Comparison of ENCODE assay signal across 1 cellular context in the genomic region with DNA sequence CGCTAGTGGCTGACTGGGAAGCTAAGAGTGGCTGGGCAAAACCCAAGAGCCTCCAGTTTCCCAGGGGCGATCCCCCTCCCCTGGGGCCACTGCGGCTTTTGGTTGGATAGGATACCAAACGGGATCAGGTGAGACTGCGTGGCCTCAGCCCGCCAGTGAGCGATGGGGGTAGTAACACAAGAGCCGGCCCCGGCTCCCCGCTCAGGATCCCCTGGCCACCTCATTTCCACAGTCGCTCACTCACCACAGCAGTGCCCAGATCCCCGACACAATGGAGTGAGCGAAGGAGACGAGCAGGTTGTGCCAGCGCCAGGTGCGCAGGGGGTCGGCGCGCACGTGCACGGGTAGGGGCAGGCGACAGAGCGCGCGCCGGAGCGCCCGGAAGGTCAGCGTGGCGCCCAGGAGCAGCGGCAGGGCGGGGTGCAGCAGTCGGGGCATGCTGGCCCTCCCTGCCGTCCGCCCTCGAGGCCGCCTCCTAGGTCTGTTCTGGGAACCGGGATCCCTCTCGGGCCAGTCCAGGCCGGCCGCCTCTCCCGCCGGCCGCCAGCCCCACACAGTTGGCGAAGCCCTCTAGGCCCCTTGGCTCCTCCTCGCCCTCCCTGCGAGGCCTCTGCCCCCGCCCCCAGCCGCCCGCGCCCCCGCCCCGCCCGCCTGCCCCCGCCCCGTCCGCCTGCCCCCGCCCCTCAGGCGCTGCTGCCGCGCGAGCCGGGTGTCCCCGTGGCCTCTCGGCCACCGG.
TF ChIP-seq lines count a peak whose summit lies in the region.

A gene with protein sequence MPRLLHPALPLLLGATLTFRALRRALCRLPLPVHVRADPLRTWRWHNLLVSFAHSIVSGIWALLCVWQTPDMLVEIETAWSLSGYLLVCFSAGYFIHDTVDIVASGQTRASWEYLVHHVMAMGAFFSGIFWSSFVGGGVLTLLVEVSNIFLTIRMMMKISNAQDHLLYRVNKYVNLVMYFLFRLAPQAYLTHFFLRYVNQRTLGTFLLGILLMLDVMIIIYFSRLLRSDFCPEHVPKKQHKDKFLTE (minus strand): TSS at position 574 of the 736 bp plus-strand sequence. CDS start 136 bp downstream, at position 438.

TF ChIP-seq in HepG2, 621 proteins besides CTCF, POLR2A, EP300 and RAD21 (continued from another document and continues in another):
- TF ChIP-seq, protein P1, sequence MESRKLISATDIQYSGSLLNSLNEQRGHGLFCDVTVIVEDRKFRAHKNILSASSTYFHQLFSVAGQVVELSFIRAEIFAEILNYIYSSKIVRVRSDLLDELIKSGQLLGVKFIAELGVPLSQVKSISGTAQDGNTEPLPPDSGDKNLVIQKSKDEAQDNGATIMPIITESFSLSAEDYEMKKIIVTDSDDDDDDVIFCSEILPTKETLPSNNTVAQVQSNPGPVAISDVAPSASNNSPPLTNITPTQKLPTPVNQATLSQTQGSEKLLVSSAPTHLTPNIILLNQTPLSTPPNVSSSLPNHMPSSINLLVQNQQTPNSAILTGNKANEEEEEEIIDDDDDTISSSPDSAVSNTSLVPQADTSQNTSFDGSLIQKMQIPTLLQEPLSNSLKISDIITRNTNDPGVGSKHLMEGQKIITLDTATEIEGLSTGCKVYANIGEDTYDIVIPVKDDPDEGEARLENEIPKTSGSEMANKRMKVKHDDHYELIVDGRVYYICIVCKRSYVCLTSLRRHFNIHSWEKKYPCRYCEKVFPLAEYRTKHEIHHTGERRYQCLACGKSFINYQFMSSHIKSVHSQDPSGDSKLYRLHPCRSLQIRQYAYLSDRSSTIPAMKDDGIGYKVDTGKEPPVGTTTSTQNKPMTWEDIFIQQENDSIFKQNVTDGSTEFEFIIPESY (CRISPR knock-in tag; IDR thresholded peaks at IDR 0.05), result no peak
- TF ChIP-seq CBFB (CRISPR knock-in tag; IDR thresholded peaks at IDR 0.05) (peak; percentile 57; the same call in 1 of the 2 replicates), TMF1 (CRISPR knock-in tag; IDR thresholded peaks at IDR 0.05; ENCODE audit: low read depth) (peak; percentile 71; the same call in 1 of the 2 replicates), ZNF331 (CRISPR knock-in tag; IDR thresholded peaks at IDR 0.05) (peak; percentile 13), MAF1 (CRISPR knock-in tag; IDR thresholded peaks at IDR 0.05; ENCODE audit: borderline replicate concordance) (0 out of 2 replicates have a peak, but pooled peaks have one; percentile 56), ZFYVE20 (CRISPR knock-in tag; IDR thresholded peaks at IDR 0.05; ENCODE audit: borderline replicate concordance, low read depth) (peak; percentile 86), ZFAT (CRISPR knock-in tag; conservative IDR thresholded peaks at IDR 0.05) (no peak; the same call in 1 of the 2 replicates), RARG (CRISPR knock-in tag; IDR thresholded peaks at IDR 0.05; ENCODE audit: low read depth) (no peak), CBX1 (IDR thresholded peaks at IDR 0.05; ENCODE audit: low read depth) (peak; percentile 95), AGO1 (IDR thresholded peaks at IDR 0.05; ENCODE audit: low read depth, low read length, poor library complexity, severe bottlenecking) (peak; percentile 98), SETDB1 (CRISPR knock-in tag; IDR thresholded peaks at IDR 0.05; ENCODE audit: borderline replicate concordance) (no peak), ZNF883 (CRISPR knock-in tag; IDR thresholded peaks at IDR 0.05; ENCODE audit: not compliant biosample characterization) (peak; percentile 94), MIER3 (CRISPR knock-in tag; IDR thresholded peaks at IDR 0.05; ENCODE audit: borderline replicate concordance) (no peak), IRX3 (CRISPR knock-in tag; IDR thresholded peaks at IDR 0.05; ENCODE audit: borderline replicate concordance, low read depth) (no peak), ZNF709 (CRISPR knock-in tag; IDR thresholded peaks at IDR 0.05) (peak; percentile 90), ZNF563 (CRISPR knock-in tag; IDR thresholded peaks at IDR 0.05) (peak; percentile 95), FOXJ3 (CRISPR knock-in tag; IDR thresholded peaks at IDR 0.05; ENCODE audit: borderline replicate concordance) (peak; percentile 32; the same call in 1 of the 2 replicates), ZBTB1 (CRISPR knock-in tag; IDR thresholded peaks at IDR 0.05; ENCODE audit: borderline replicate concordance) (no peak), ZNF7 (CRISPR knock-in tag; IDR thresholded peaks at IDR 0.05) (no peak), GATAD1 (CRISPR knock-in tag; IDR thresholded peaks at IDR 0.05) (0 out of 2 replicates have a peak, but pooled peaks have one; percentile 10)
- TF ChIP-seq, protein P2, sequence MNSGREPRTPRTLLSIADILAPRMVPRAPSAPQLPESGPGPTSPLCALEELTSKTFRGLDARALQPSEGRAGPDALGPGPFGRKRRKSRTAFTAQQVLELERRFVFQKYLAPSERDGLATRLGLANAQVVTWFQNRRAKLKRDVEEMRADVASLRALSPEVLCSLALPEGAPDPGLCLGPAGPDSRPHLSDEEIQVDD (CRISPR knock-in tag; IDR thresholded peaks at IDR 0.05; ENCODE audit: borderline replicate concordance), result peak; percentile 45; the same call in 1 of the 2 replicates
- TF ChIP-seq, protein P3, sequence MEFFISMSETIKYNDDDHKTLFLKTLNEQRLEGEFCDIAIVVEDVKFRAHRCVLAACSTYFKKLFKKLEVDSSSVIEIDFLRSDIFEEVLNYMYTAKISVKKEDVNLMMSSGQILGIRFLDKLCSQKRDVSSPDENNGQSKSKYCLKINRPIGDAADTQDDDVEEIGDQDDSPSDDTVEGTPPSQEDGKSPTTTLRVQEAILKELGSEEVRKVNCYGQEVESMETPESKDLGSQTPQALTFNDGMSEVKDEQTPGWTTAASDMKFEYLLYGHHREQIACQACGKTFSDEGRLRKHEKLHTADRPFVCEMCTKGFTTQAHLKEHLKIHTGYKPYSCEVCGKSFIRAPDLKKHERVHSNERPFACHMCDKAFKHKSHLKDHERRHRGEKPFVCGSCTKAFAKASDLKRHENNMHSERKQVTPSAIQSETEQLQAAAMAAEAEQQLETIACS (CRISPR knock-in tag; IDR thresholded peaks at IDR 0.05), result peak; percentile 86
- TF ChIP-seq, protein P4, sequence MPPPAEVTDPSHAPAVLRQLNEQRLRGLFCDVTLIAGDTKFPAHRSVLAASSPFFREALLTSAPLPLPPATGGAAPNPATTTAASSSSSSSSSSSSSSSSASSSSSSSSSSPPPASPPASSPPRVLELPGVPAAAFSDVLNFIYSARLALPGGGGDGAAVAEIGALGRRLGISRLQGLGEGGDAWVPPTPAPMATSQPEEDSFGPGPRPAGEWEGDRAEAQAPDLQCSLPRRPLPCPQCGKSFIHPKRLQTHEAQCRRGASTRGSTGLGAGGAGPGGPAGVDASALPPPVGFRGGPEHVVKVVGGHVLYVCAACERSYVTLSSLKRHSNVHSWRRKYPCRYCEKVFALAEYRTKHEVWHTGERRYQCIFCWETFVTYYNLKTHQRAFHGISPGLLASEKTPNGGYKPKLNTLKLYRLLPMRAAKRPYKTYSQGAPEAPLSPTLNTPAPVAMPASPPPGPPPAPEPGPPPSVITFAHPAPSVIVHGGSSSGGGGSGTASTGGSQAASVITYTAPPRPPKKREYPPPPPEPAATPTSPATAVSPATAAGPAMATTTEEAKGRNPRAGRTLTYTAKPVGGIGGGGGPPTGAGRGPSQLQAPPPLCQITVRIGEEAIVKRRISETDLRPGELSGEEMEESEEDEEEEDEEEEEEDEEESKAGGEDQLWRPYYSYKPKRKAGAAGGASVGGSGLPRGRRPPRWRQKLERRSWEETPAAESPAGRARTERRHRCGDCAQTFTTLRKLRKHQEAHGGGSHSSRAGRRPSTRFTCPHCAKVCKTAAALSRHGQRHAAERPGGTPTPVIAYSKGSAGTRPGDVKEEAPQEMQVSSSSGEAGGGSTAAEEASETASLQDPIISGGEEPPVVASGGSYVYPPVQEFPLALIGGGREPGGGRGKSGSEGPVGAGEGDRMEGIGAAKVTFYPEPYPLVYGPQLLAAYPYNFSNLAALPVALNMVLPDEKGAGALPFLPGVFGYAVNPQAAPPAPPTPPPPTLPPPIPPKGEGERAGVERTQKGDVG (CRISPR knock-in tag; IDR thresholded peaks at IDR 0.05; ENCODE audit: borderline replicate concordance), result no peak; the same call in 1 of the 2 replicates
- TF ChIP-seq, protein P5, sequence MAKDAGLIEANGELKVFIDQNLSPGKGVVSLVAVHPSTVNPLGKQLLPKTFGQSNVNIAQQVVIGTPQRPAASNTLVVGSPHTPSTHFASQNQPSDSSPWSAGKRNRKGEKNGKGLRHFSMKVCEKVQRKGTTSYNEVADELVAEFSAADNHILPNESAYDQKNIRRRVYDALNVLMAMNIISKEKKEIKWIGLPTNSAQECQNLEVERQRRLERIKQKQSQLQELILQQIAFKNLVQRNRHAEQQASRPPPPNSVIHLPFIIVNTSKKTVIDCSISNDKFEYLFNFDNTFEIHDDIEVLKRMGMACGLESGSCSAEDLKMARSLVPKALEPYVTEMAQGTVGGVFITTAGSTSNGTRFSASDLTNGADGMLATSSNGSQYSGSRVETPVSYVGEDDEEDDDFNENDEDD (CRISPR knock-in tag; IDR thresholded peaks at IDR 0.05; ENCODE audit: borderline replicate concordance), result peak; percentile 80; the same call in 1 of the 2 replicates
- TF ChIP-seq, protein P6, sequence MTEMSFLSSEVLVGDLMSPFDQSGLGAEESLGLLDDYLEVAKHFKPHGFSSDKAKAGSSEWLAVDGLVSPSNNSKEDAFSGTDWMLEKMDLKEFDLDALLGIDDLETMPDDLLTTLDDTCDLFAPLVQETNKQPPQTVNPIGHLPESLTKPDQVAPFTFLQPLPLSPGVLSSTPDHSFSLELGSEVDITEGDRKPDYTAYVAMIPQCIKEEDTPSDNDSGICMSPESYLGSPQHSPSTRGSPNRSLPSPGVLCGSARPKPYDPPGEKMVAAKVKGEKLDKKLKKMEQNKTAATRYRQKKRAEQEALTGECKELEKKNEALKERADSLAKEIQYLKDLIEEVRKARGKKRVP (CRISPR knock-in tag; IDR thresholded peaks at IDR 0.05), result peak in 1 of 2 experiments; percentile 51; a peak in 1 of 4 replicates
- TF ChIP-seq, protein P7, sequence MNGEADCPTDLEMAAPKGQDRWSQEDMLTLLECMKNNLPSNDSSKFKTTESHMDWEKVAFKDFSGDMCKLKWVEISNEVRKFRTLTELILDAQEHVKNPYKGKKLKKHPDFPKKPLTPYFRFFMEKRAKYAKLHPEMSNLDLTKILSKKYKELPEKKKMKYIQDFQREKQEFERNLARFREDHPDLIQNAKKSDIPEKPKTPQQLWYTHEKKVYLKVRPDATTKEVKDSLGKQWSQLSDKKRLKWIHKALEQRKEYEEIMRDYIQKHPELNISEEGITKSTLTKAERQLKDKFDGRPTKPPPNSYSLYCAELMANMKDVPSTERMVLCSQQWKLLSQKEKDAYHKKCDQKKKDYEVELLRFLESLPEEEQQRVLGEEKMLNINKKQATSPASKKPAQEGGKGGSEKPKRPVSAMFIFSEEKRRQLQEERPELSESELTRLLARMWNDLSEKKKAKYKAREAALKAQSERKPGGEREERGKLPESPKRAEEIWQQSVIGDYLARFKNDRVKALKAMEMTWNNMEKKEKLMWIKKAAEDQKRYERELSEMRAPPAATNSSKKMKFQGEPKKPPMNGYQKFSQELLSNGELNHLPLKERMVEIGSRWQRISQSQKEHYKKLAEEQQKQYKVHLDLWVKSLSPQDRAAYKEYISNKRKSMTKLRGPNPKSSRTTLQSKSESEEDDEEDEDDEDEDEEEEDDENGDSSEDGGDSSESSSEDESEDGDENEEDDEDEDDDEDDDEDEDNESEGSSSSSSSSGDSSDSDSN (CRISPR knock-in tag; IDR thresholded peaks at IDR 0.05), result peak; percentile 72; the same call in 1 of the 2 replicates
- TF ChIP-seq, protein P8, sequence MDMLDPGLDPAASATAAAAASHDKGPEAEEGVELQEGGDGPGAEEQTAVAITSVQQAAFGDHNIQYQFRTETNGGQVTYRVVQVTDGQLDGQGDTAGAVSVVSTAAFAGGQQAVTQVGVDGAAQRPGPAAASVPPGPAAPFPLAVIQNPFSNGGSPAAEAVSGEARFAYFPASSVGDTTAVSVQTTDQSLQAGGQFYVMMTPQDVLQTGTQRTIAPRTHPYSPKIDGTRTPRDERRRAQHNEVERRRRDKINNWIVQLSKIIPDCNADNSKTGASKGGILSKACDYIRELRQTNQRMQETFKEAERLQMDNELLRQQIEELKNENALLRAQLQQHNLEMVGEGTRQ (IDR thresholded peaks at IDR 0.05; ENCODE audit: low read depth, low read length), result no peak
- TF ChIP-seq, protein P8 (CRISPR knock-in tag; IDR thresholded peaks at IDR 0.05; ENCODE audit: borderline replicate concordance), result no peak
- TF ChIP-seq, protein P9, sequence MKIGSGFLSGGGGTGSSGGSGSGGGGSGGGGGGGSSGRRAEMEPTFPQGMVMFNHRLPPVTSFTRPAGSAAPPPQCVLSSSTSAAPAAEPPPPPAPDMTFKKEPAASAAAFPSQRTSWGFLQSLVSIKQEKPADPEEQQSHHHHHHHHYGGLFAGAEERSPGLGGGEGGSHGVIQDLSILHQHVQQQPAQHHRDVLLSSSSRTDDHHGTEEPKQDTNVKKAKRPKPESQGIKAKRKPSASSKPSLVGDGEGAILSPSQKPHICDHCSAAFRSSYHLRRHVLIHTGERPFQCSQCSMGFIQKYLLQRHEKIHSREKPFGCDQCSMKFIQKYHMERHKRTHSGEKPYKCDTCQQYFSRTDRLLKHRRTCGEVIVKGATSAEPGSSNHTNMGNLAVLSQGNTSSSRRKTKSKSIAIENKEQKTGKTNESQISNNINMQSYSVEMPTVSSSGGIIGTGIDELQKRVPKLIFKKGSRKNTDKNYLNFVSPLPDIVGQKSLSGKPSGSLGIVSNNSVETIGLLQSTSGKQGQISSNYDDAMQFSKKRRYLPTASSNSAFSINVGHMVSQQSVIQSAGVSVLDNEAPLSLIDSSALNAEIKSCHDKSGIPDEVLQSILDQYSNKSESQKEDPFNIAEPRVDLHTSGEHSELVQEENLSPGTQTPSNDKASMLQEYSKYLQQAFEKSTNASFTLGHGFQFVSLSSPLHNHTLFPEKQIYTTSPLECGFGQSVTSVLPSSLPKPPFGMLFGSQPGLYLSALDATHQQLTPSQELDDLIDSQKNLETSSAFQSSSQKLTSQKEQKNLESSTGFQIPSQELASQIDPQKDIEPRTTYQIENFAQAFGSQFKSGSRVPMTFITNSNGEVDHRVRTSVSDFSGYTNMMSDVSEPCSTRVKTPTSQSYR (CRISPR knock-in tag; IDR thresholded peaks at IDR 0.05; ENCODE audit: borderline replicate concordance), result no peak
- TF ChIP-seq, protein P10, sequence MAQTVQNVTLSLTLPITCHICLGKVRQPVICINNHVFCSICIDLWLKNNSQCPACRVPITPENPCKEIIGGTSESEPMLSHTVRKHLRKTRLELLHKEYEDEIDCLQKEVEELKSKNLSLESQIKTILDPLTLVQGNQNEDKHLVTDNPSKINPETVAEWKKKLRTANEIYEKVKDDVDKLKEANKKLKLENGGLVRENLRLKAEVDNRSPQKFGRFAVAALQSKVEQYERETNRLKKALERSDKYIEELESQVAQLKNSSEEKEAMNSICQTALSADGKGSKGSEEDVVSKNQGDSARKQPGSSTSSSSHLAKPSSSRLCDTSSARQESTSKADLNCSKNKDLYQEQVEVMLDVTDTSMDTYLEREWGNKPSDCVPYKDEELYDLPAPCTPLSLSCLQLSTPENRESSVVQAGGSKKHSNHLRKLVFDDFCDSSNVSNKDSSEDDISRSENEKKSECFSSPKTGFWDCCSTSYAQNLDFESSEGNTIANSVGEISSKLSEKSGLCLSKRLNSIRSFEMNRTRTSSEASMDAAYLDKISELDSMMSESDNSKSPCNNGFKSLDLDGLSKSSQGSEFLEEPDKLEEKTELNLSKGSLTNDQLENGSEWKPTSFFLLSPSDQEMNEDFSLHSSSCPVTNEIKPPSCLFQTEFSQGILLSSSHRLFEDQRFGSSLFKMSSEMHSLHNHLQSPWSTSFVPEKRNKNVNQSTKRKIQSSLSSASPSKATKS (CRISPR knock-in tag; IDR thresholded peaks at IDR 0.05), result no peak
